Comparison of ENCODE assay signal across 23 cellular contexts in the genomic region with DNA sequence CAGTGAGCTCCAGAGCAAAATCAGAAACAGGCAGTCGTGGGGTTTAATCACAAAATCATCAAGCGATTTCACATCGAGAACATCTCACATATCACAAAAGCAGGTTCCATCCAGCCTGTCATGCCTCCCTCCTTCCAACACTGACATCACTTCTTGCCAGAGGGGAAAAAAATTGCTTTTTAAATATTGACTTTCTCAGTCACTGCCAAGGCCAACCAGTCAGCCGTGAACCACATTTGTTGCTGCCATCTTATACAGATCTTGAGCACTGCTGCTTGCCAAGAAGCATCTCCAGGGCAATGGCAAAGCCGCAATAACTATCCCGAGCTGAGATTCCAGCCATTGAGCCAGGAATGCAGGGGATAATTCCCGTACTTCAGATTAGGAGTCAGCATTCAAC.
DNase-seq lines count a peak whose midpoint lies in the region; FAIRE-seq and TF ChIP-seq lines count a peak whose summit lies in the region.
"Had no signal": no experiment of that assay in that cellular context is flagged by ENCODE, and none has a peak within 500 bp of the region (broad histone marks: within the 10 kb centered on the region; RNA-seq: fewer than 3 reads in every experiment).

No MANE protein-coding gene starts in this region.

- TF ChIP-seq CTCF in H1 (IDR thresholded peaks at IDR 0.05; ENCODE audit: control extremely low read depth in 1 of 3, insufficient read depth in 1 of 3, low read depth in 1 of 3, low read length in 3 of 3) (no peak), parathyroid adenoma (IDR thresholded peaks at IDR 0.05) (no peak), D721Med (IDR thresholded peaks at IDR 0.05; ENCODE audit: insufficient read depth, missing control alignments) (no peak)

- CTCF ChIA-PET in H1 (lab: Charles Lee; ENCODE audit: partially characterized antibody): interaction anchor here (1.5 to 4.7 kb wide), 6 partner anchors 9 to 104 kb away, joined by 4 to 41 read pairs (median 12); no protein-coding TSS in a partner anchor

- H3K27ac ChIP-seq in H1 (ENCODE audit: low read depth, low read length) (no peak overlapping the region), parathyroid adenoma (no peak overlapping the region)
- H3K27ac ChIP-seq: 22Rv1; BLaER1 treated with 17β-estradiol and CSF1 and Interleukin-3, amounts not matched to agents 10 nM and 100 nM; colonic mucosa; psoas muscle; thoracic aorta had no signal

- no peak overlapping the region for H4K8ac ChIP-seq in H1 (ENCODE audit: extremely low read depth, insufficient read depth, low read length)

- H2AK5ac ChIP-seq in H1 (ENCODE audit: low read depth, low read length): no peak overlapping the region

- H3K4me3 ChIP-seq in H1 (ENCODE audit: extremely low read depth in 1 of 4, insufficient read depth in 2 of 4, low read depth in 3 of 4, low read length in 4 of 4): no peak overlapping the region
- no peak overlapping the region for H3K4me3 ChIP-seq in parathyroid adenoma (ENCODE audit: low read depth, low read length)
- H3K4me3 ChIP-seq: BLaER1 treated with 17β-estradiol and CSF1 and Interleukin-3, amounts not matched to agents 10 nM and 100 nM; colonic mucosa; K562; psoas muscle; thoracic aorta had no signal

- H4K20me1 ChIP-seq in H1 (replicated peaks in 1 of 2; ENCODE audit: control insufficient read depth in 1 of 2, insufficient read depth in 2 of 2, low read length in 2 of 2): no peaks in the 10 kb centered on the region
- H4K20me1 ChIP-seq: BLaER1 treated with 17β-estradiol and CSF1 and Interleukin-3, amounts not matched to agents 10 nM and 100 nM had no signal

- no peak for TF ChIP-seq RAD21 in H1 (IDR thresholded peaks at IDR 0.05 in 1 of 2, conservative IDR thresholded peaks at IDR 0.05 in 1 of 2; ENCODE audit: low read depth in 2 of 2, low read length in 2 of 2)

- H3K14ac ChIP-seq in H1 (ENCODE audit: insufficient read length): no peak overlapping the region

- H3K9ac ChIP-seq in H1 (replicated peaks in 1 of 4; ENCODE audit: extremely low read depth in 1 of 4, low read depth in 3 of 4, low read length in 3 of 4) (no peak overlapping the region), parathyroid adenoma (no peak overlapping the region)
- H3K9ac ChIP-seq: BLaER1 treated with 17β-estradiol and CSF1 and Interleukin-3, amounts not matched to agents 10 nM and 100 nM had no signal

- H3K56ac ChIP-seq in H1 (replicated peaks; ENCODE audit: insufficient read length, low read depth, low read length): no peak overlapping the region

- H3K23ac ChIP-seq in H1 (ENCODE audit: insufficient read length): no peak overlapping the region

- 84% methylated on average over 7 of the region's 7 CpGs; no CpG with 5 or more reads in 1 of the 2 experiments for WGBS in H1 (ENCODE audit: extremely low coverage in 1 of 2, insufficient coverage in 1 of 2, insufficient read length in 1 of 2, insufficient replicate concordance in 2 of 2, low coverage in 1 of 2, low lambda C conversion rate in 2 of 2, missing lambda C conversion rate in 1 of 2), 2 experiments

- peaks cover 2% of the 10 kb centered on the region; the same call in 1 of the 2 replicates for H3K23me2 ChIP-seq in H1 (ENCODE audit: low read depth, low read length)

- H2AFZ ChIP-seq in H1 (ENCODE audit: low read length): no peak overlapping the region
- peak overlapping the region; percentile 33 for H2AFZ ChIP-seq in parathyroid adenoma

- H3K4me2 ChIP-seq in H1 (ENCODE audit: insufficient read depth in 1 of 2, low read depth in 2 of 2, low read length in 2 of 2) (no peak overlapping the region), parathyroid adenoma (ENCODE audit: low read length) (no peak overlapping the region)
- H3K4me2 ChIP-seq: BLaER1 treated with 17β-estradiol and CSF1 and Interleukin-3, amounts not matched to agents 10 nM and 100 nM had no signal

- H2BK15ac ChIP-seq in H1 (ENCODE audit: low read length): no peak overlapping the region

- H3K27me3 ChIP-seq in H1 (replicated peaks in 1 of 4; ENCODE audit: control insufficient read depth in 3 of 4, extremely low read depth in 1 of 4, insufficient read depth in 3 of 4, low read length in 3 of 4) (no peaks in the 10 kb centered on the region), parathyroid adenoma (ENCODE audit: control insufficient read depth, insufficient read depth, low read length) (no peaks in the 10 kb centered on the region)
- H3K27me3 ChIP-seq: BLaER1 treated with 17β-estradiol and CSF1 and Interleukin-3, amounts not matched to agents 10 nM and 100 nM; colonic mucosa had no signal

- H3K9me3 ChIP-seq in H1 (ENCODE audit: insufficient read depth in 2 of 2, low read depth in 1 of 2, low read length in 1 of 2) (no peaks in the 10 kb centered on the region), parathyroid adenoma (ENCODE audit: control insufficient read depth, low read length) (no peaks in the 10 kb centered on the region)
- H3K9me3 ChIP-seq: BLaER1 treated with 17β-estradiol and CSF1 and Interleukin-3, amounts not matched to agents 10 nM and 100 nM; colonic mucosa; psoas muscle; thoracic aorta had no signal

- FAIRE-seq in H1 (lab: Jason Lieb, UNC): no peak
- no peak for FAIRE-seq in GM12892 (lab: Jason Lieb, UNC)
- FAIRE-seq in D721Med (lab: Jason Lieb, UNC): no peak
- FAIRE-seq: astrocyte, GM18507, K562 had no signal

- H2BK5ac ChIP-seq in H1 (ENCODE audit: low read depth, low read length): no peak overlapping the region

- H3K4ac ChIP-seq in H1 (replicated peaks; ENCODE audit: insufficient read length, low read depth, low read length): no peak overlapping the region

- no peak overlapping the region for H2BK12ac ChIP-seq in H1 (ENCODE audit: low read depth, low read length)

- no peak overlapping the region for H3K18ac ChIP-seq in H1 (ENCODE audit: extremely low read depth, low read length)

- H4K91ac ChIP-seq in H1 (replicated peaks; ENCODE audit: insufficient read length, low read length): no peak overlapping the region

- no peak overlapping the region for H4K5ac ChIP-seq in H1 (ENCODE audit: insufficient read length, low read depth, low read length)

- no peaks in the 10 kb centered on the region for H3K79me2 ChIP-seq in H1 (ENCODE audit: control insufficient read depth in 1 of 2, insufficient read depth in 2 of 2, low read length in 2 of 2)
- no peaks in the 10 kb centered on the region for H3K79me2 ChIP-seq in parathyroid adenoma

- DNase-seq in NCI-H1417 (lab: John Stamatoyannopoulos, UW) (peak; percentile 50 to 76 (median 52)), NCI-H1417 treated with DMSO at 0.1 percent for 48 hours (lab: John Stamatoyannopoulos, UW) (no peak), NCI-H1105 treated with DMSO at 0.1 percent for 48 hours (lab: John Stamatoyannopoulos, UW) (peak; percentile 67), H1 (ENCODE audit: low read depth in 1 of 2, low spot score in 2 of 2) (no peak), GM12892 (ENCODE audit: insufficient read length) (no peak), A172 (ENCODE audit: low spot score) (no peak), D721Med (ENCODE audit: insufficient read length, low spot score) (no peak)
- DNase-seq: activated CD4-positive, alpha-beta T cell treated with anti-CD3 and anti-CD28 coated beads, Interleukin-2, amount 50 U/mL, for 4 hours; activated naive CD4-positive, alpha-beta T cell treated with anti-CD3 and anti-CD28 coated beads, Interleukin-2, amount 50 U/mL, for 16 hours; colonic mucosa; erythroblast; glutamatergic neuron; H9; natural killer cell; NCI-H1048; psoas muscle had no signal

- H2BK120ac ChIP-seq in H1 (replicated peaks; ENCODE audit: low read depth, low read length): no peak overlapping the region

- no peaks in the 10 kb centered on the region for H3K36me3 ChIP-seq in H1 (ENCODE audit: control insufficient read depth in 2 of 4, insufficient read depth in 4 of 4, low read length in 3 of 4)
- H3K36me3 ChIP-seq in parathyroid adenoma (ENCODE audit: control insufficient read depth, insufficient read depth, low read length): no peaks in the 10 kb centered on the region
- H3K36me3 ChIP-seq: BLaER1 treated with 17β-estradiol and CSF1 and Interleukin-3, amounts not matched to agents 10 nM and 100 nM; colonic mucosa; thoracic aorta had no signal

- POLR2A ChIA-PET in H1 (lab: Charles Lee; ENCODE audit: partially characterized antibody): no interaction called here

- no peak overlapping the region for H2BK20ac ChIP-seq in H1 (ENCODE audit: low read length)

- H3K4me1 ChIP-seq in H1 (replicated peaks in 1 of 4; ENCODE audit: control insufficient read depth in 3 of 4, insufficient read depth in 4 of 4, low read length in 3 of 4): no peaks in the 10 kb centered on the region
- H3K4me1 ChIP-seq in parathyroid adenoma: no peaks in the 10 kb centered on the region
- H3K4me1 ChIP-seq: BLaER1 treated with 17β-estradiol and CSF1 and Interleukin-3, amounts not matched to agents 10 nM and 100 nM; colonic mucosa; psoas muscle had no signal

- H3K79me1 ChIP-seq in H1 (ENCODE audit: low read depth, low read length): no peaks in the 10 kb centered on the region

- no peak for TF ChIP-seq EP300 in H1 (IDR thresholded peaks at IDR 0.05; ENCODE audit: borderline replicate concordance in 1 of 2, low read depth in 2 of 2, low read length in 2 of 2)

- TF ChIP-seq POLR2A in H1 (IDR thresholded peaks at IDR 0.05; ENCODE audit: control extremely low read depth in 1 of 2, low read depth in 2 of 2, low read length in 2 of 2): no peak
- TF ChIP-seq POLR2A in GM12892 (IDR thresholded peaks at IDR 0.05; ENCODE audit: low read depth, low read length): no peak

TF ChIP-seq in H1, 55 proteins besides CTCF, POLR2A, EP300 and RAD21:
- TF ChIP-seq SIRT6 (IDR thresholded peaks at IDR 0.05; ENCODE audit: low read length) (no peak), TEAD4 (IDR thresholded peaks at IDR 0.05; ENCODE audit: low read depth, low read length) (peak; percentile 39; the same call in 1 of the 2 replicates), CBX5 (IDR thresholded peaks at IDR 0.05; ENCODE audit: low read depth, low read length) (no peak), SP1 (IDR thresholded peaks at IDR 0.05; ENCODE audit: low read depth, low read length) (no peak), SRF (IDR thresholded peaks at IDR 0.05; ENCODE audit: low read depth, low read length) (no peak)
TF ChIP-seq in H1: peak in this region for 1.

Comparison
In these comparisons a context has a peak if more than half of its experiments do, and no peak if none do; other contexts are left out.
1. DNase-seq: peak in NCI-H1417 (3 of 3) and NCI-H1105 treated with DMSO at 0.1 percent for 48 hours (single experiment); none in NCI-H1417 treated with DMSO at 0.1 percent for 48 hours (single experiment), H1 (0 of 2), GM12892 (single experiment), A172 (single experiment) and D721Med (single experiment).